30 cellular contexts compared by ENCODE assay signal in the genomic region with DNA sequence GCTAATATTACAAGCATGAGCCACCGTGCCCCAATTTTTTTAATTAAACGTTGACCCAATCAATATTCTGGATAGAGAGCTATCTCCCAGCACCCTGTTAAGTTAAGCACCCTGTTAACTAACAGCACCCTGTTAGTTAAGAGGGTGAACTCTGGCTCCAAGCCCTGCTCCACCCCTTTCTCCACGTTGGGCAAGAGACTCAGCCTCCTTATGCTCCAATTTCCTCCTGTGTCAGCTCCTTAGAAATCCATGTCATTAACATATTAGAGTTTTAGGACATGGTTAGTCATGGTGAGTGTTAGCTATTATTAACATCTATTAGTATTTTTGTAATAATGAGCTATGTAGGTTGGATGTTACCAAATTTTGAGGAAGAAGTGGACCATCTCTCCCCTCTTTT.
"Had no signal": no experiment of that assay in that cellular context is flagged by ENCODE, and none has a peak within 500 bp of the region (broad histone marks: within the 10 kb centered on the region; RNA-seq: fewer than 3 reads in every experiment).

No MANE protein-coding gene starts in this region.

- H3K4me3 ChIP-seq: ascending aorta, breast epithelium had no signal

- H3K27me3 ChIP-seq: ascending aorta, breast epithelium had no signal

- H3K27me3 Mint-ChIP-seq: activated B cell treated with CpG ODN at 0.5 μM for 24 hours; activated CD8-positive, alpha-beta T cell treated with anti-CD3 and anti-CD28 coated beads for 36 hours; activated naive CD8-positive, alpha-beta T cell treated with anti-CD3 and anti-CD28 coated beads, Interleukin-2, amount 10 ng/mL, durations not matched to agents 7 days and 5 days; T-helper 17 cell had no signal

- ATAC-seq: activated CD4-positive, CD25-positive, alpha-beta regulatory T cell treated with anti-CD3 and anti-CD28 coated beads, Interleukin-2, amount 50 U/mL, for 24 hours; activated CD8-positive, alpha-beta T cell treated with anti-CD3 and anti-CD28 coated beads for 36 hours; activated naive CD4-positive, alpha-beta T cell treated with anti-CD3 and anti-CD28 coated beads, Interleukin-2, amount 50 U/mL, for 72 hours; activated T-cell treated with anti-CD3 and anti-CD28 coated beads, Interleukin-2, amount 50 U/mL, for 4 hours; activated T-helper 17 cell treated with anti-CD3 and anti-CD28 coated beads, Interleukin-2, amount 50 U/mL, for 72 hours; effector memory CD8-positive, alpha-beta T cell; T-helper 17 cell had no signal

- H3K27ac Mint-ChIP-seq: activated B cell treated with CpG ODN at 0.5 μM for 24 hours; activated CD8-positive, alpha-beta T cell treated with anti-CD3 and anti-CD28 coated beads for 36 hours; activated naive CD4-positive, alpha-beta T cell treated with anti-CD3 and anti-CD28 coated beads, Interleukin-2, amount 50 U/mL, for 72 hours; activated naive CD8-positive, alpha-beta T cell treated with anti-CD3 and anti-CD28 coated beads, Interleukin-2, amount 10 ng/mL, durations not matched to agents 7 days and 5 days; activated T-helper 17 cell treated with anti-CD3 and anti-CD28 coated beads, Interleukin-2, amount 50 U/mL, for 72 hours; brain; effector memory CD8-positive, alpha-beta T cell; T-helper 17 cell; T-helper 2 cell treated with Interferon-gamma antibody and Interleukin-4, amounts not matched to agents 5 μg/mL and 100 μg/mL, for 36 hours had no signal

- H3K4me1 Mint-ChIP-seq: activated naive CD8-positive, alpha-beta T cell treated with anti-CD3 and anti-CD28 coated beads, Interleukin-2, amount 10 ng/mL, durations not matched to agents 7 days and 5 days; activated T-helper 17 cell treated with anti-CD3 and anti-CD28 coated beads, Interleukin-2, amount 50 U/mL, for 72 hours; central memory CD8-positive, alpha-beta T cell; T-helper 17 cell had no signal

- H3K9me3 Mint-ChIP-seq: activated B cell treated with CpG ODN at 0.5 μM for 24 hours; activated CD8-positive, alpha-beta T cell treated with anti-CD3 and anti-CD28 coated beads for 36 hours; activated naive CD4-positive, alpha-beta T cell treated with anti-CD3 and anti-CD28 coated beads, Interleukin-2, amount 50 U/mL, for 72 hours; activated naive CD8-positive, alpha-beta T cell treated with anti-CD3 and anti-CD28 coated beads, Interleukin-2, amount 10 ng/mL, durations not matched to agents 7 days and 5 days; activated T-cell treated with anti-CD3 and anti-CD28 coated beads, Interleukin-2, amount 50 U/mL, for 4 hours; activated T-helper 17 cell treated with anti-CD3 and anti-CD28 coated beads, Interleukin-2, amount 50 U/mL, for 72 hours; central memory CD8-positive, alpha-beta T cell; T-helper 2 cell treated with Interferon-gamma antibody and Interleukin-4, amounts not matched to agents 5 μg/mL and 100 μg/mL, for 36 hours had no signal

- H3K4me1 ChIP-seq: ascending aorta, breast epithelium had no signal

- H3K4me3 Mint-ChIP-seq: activated B cell treated with CpG ODN at 0.5 μM for 24 hours; activated CD8-positive, alpha-beta T cell treated with anti-CD3 and anti-CD28 coated beads for 36 hours; activated naive CD8-positive, alpha-beta T cell treated with anti-CD3 and anti-CD28 coated beads, Interleukin-2, amount 10 ng/mL, durations not matched to agents 7 days and 5 days; activated T-cell treated with anti-CD3 and anti-CD28 coated beads, Interleukin-2, amount 50 U/mL, for 4 hours; activated T-helper 17 cell treated with anti-CD3 and anti-CD28 coated beads, Interleukin-2, amount 50 U/mL, for 72 hours; brain; central memory CD8-positive, alpha-beta T cell; effector memory CD8-positive, alpha-beta T cell; T-helper 17 cell; T-helper 2 cell treated with Interferon-gamma antibody and Interleukin-4, amounts not matched to agents 5 μg/mL and 100 μg/mL, for 36 hours had no signal

- H3K36me3 Mint-ChIP-seq: activated naive CD4-positive, alpha-beta T cell treated with anti-CD3 and anti-CD28 coated beads, Interleukin-2, amount 50 U/mL, for 72 hours; activated naive CD8-positive, alpha-beta T cell treated with anti-CD3 and anti-CD28 coated beads, Interleukin-2, amount 10 ng/mL, durations not matched to agents 7 days and 5 days had no signal

- H3K27ac ChIP-seq: ascending aorta, breast epithelium, epithelial cell of prostate, WERI-Rb-1 had no signal

- H3K9me3 ChIP-seq: ascending aorta, breast epithelium had no signal

- DNase-seq: activated B cell treated with CpG ODN at 0.5 μM for 24 hours; activated CD4-positive, alpha-beta T cell treated with anti-CD3 and anti-CD28 coated beads for 48 hours; activated CD4-positive, alpha-beta T cell treated with anti-CD3 and anti-CD28 coated beads, Interleukin-2, amount 50 U/mL, for 1 hour; activated CD4-positive, alpha-beta T cell treated with anti-CD3 and anti-CD28 coated beads, Interleukin-2, amount 50 U/mL, for 48 hours; activated CD8-positive, alpha-beta memory T cell treated with anti-CD3 and anti-CD28 coated beads for 24 hours; activated CD8-positive, alpha-beta T cell treated with anti-CD3 and anti-CD28 coated beads for 36 hours; activated effector memory CD4-positive, alpha-beta T cell treated with Interleukin-2 at 50 U/mL for 16 hours; activated gamma-delta T cell treated with Interleukin-2 at 50 U/mL for 16 hours; activated naive CD4-positive, alpha-beta T cell treated with Interleukin-2 at 50 U/mL for 16 hours; activated naive CD8-positive, alpha-beta T cell treated with anti-CD3 and anti-CD28 coated beads, Interleukin-2, amount 10 ng/mL, durations not matched to agents 7 days and 5 days; activated T-cell treated with anti-CD3 and anti-CD28 coated beads, Interleukin-2, amount 50 U/mL, for 4 hours; cortex of kidney; dermis blood vessel endothelial cell; effector CD4-positive, alpha-beta T cell; effector memory CD8-positive, alpha-beta T cell; foreskin fibroblast; head of caudate nucleus; T-helper 1 cell; T-helper 17 cell; T1000; WERI-Rb-1 had no signal

- H3K36me3 ChIP-seq: ascending aorta, breast epithelium, WERI-Rb-1 had no signal
